Comparison of ENCODE assay signal across 17 cellular contexts in the genomic region with DNA sequence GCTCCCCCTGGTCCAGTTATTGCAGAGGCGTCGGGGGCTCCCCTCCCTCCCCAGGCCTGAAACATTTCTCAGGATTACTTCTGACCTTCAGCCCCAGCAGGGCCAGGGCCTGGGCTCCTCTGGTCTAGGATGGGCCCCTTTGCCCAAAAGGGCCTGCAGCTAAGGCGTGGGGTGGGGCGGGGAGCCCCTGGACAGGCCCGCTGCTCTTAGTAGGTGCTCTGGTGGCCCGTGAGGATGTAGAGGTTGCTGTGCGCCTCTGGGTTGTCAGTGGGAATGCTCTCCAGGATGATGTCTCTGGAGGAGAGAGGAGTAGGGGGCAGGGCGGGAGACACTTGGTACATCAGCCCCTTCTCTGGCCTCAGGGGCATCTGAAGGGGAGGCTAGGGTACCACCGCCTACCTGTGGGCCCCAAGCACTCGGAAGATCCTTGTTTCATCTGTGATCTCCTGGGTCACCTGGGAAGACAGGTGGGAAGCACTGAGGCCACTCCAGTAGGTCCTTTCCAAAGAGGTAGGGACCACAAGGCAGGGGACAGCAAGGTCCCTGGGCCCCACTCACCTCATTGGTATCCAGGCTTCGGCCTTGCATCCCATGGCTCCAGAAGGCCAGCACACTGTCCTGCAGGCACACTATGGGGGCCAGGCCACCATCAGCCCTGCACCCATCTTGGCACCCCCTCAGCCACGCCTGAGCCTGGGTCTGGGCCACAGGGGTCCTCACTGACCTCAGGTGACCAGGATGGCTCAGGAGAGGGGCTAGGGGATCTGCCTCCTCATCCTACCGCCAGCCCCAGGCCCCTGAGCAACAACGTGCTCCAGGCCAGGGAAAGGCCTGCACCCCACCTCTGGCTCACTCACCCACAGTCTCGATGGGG. TPM values are rescaled to one million over a fixed set of nuclear protein-coding genes. Genes with fewer than 3 reads are reported as not detected.
A peak's percentile ranks its signal among the peaks of the same experiment; 100 is the strongest.
DNase-seq lines count a peak whose midpoint lies in the region; ATAC-seq and TF ChIP-seq lines count a peak whose summit lies in the region.
"Had no signal": no experiment of that assay in that cellular context is flagged by ENCODE, and none has a peak within 500 bp of the region (broad histone marks: within the 10 kb centered on the region; RNA-seq: fewer than 3 reads in every experiment).

No MANE protein-coding gene starts in this region.

- H3K4me3 ChIP-seq in DND-41 (ENCODE audit: low read depth in 1 of 2, low read length in 2 of 2) (no peak overlapping the region), endodermal cell (ENCODE audit: low read length) (no peak overlapping the region), ovary (no peak overlapping the region)
- H3K4me3 ChIP-seq: HAP-1, SJCRH30 had no signal

- H3K27me3 Mint-ChIP-seq in endodermal cell (ENCODE audit: insufficient read depth), result no peaks in the 10 kb centered on the region

- no peaks in the 10 kb centered on the region for H4K20me1 ChIP-seq in DND-41 (ENCODE audit: insufficient read depth, low read length)

- POLR2A ChIA-PET in HEK293T (lab: Yijun Ruan, JAX), result interaction anchor here (0.9 kb wide), 1 partner anchor 11 kb away, joined by 4 read pairs; no protein-coding TSS in a partner anchor

- TF ChIP-seq POLR2A in ovary (IDR thresholded peaks at IDR 0.05) (no peak), erythroblast (IDR thresholded peaks at IDR 0.05; ENCODE audit: low read length) (no peak)

- no peak overlapping the region for H2AFZ ChIP-seq in DND-41 (ENCODE audit: low read depth, low read length)

- H3K9me3 Mint-ChIP-seq in endodermal cell, result no peaks in the 10 kb centered on the region
- H3K9me3 Mint-ChIP-seq: CD8-positive, alpha-beta memory T cell had no signal

- no peak for TF ChIP-seq EP300 in ovary (IDR thresholded peaks at IDR 0.05)

- ATAC-seq in DND-41 (ENCODE audit: insufficient read depth, low read depth), result no peak

- H3K27me3 ChIP-seq in DND-41 (ENCODE audit: insufficient read depth, low read length, poor library complexity) (no peaks in the 10 kb centered on the region), endodermal cell (ENCODE audit: control insufficient read depth, insufficient read depth, low read length, poor library complexity, severe bottlenecking) (no peaks in the 10 kb centered on the region), ovary (no peaks in the 10 kb centered on the region)
- H3K27me3 ChIP-seq: BE2C, SJCRH30 had no signal

- no peaks in the 10 kb centered on the region for H3K9me3 ChIP-seq in DND-41 (ENCODE audit: insufficient read depth, low read length, severe bottlenecking)
- no peaks in the 10 kb centered on the region for H3K9me3 ChIP-seq in endodermal cell (ENCODE audit: control insufficient read depth, low read length)
- no peaks in the 10 kb centered on the region for H3K9me3 ChIP-seq in ovary
- H3K9me3 ChIP-seq: BE2C, HAP-1, SJCRH30 had no signal

- no peaks in the 10 kb centered on the region for H3K4me1 Mint-ChIP-seq in endodermal cell

- TF ChIP-seq CTCF in DND-41 (IDR thresholded peaks at IDR 0.05; ENCODE audit: borderline replicate concordance, extremely low read depth, low read length, poor library complexity, severe bottlenecking) (no peak), GM13976 (IDR thresholded peaks at IDR 0.05; ENCODE audit: borderline replicate concordance, control extremely low read depth, extremely low read depth, insufficient read depth, missing control alignments) (no peak), endodermal cell (conservative IDR thresholded peaks at IDR 0.05) (no peak), ovary (IDR thresholded peaks at IDR 0.05) (no peak)

- H3K27ac Mint-ChIP-seq in endodermal cell, result peak overlapping the region; percentile 52

- intact Hi-C loops in ovary (cut with DNase I), result no loop called here

- 90 to 97% methylated on average over 5 to 15 of the region's 15 CpGs for WGBS in endodermal cell (ENCODE audit: insufficient coverage in 1 of 2, insufficient read length in 1 of 2), 2 experiments
- 84 to 90% (median 86%) methylated on average over 15 of the region's 15 CpGs for WGBS in ovary, 3 donors

- H3K36me3 Mint-ChIP-seq in endodermal cell (ENCODE audit: low read depth), result peaks cover 6% of the 10 kb centered on the region

- DNase-seq in DND-41 (no peak), GM13976 (ENCODE audit: low spot score) (peak; percentile 16), endodermal cell (no peak), ovary (peak in 3 of 5 donors; percentile 12 to 25 (median 19)), erythroblast (lab: John Stamatoyannopoulos, UW) (no peak), HEK293T (ENCODE audit: extremely low spot score) (no peak), COR-L47 (lab: John Stamatoyannopoulos, UW) (no peak)
- DNase-seq: BE2C; CD8-positive, alpha-beta memory T cell; NCI-H1417; NCI-H2029; NCI-H2171 treated with DMSO at 0.1 percent for 48 hours; NCI-H82; SJCRH30 had no signal

- H3K79me2 ChIP-seq in DND-41 (ENCODE audit: insufficient read depth, low read length), result no peaks in the 10 kb centered on the region

- no peak overlapping the region for H3K4me2 ChIP-seq in DND-41 (ENCODE audit: insufficient read depth, low read length)

- H3K4me3 Mint-ChIP-seq in endodermal cell, result no peak overlapping the region
- H3K4me3 Mint-ChIP-seq: CD8-positive, alpha-beta memory T cell had no signal

- H3K36me3 ChIP-seq in DND-41 (ENCODE audit: insufficient read depth, low read length), result no peaks in the 10 kb centered on the region
- H3K36me3 ChIP-seq in endodermal cell (ENCODE audit: control insufficient read depth, insufficient read depth, low read length), result no peaks in the 10 kb centered on the region
- H3K36me3 ChIP-seq in ovary, result no peaks in the 10 kb centered on the region
- H3K36me3 ChIP-seq: BE2C, HAP-1, SJCRH30 had no signal

- no peak overlapping the region for H3K27ac ChIP-seq in DND-41 (ENCODE audit: low read length)
- H3K27ac ChIP-seq in endodermal cell (ENCODE audit: low read depth, low read length), result no peak overlapping the region
- no peak overlapping the region for H3K27ac ChIP-seq in ovary
- H3K27ac ChIP-seq: SJCRH30 had no signal

- CTCF ChIA-PET in HEK293T (lab: Yijun Ruan, JAX), result no interaction called here

- H3K4me1 ChIP-seq in DND-41 (ENCODE audit: insufficient read depth, low read length) (no peaks in the 10 kb centered on the region), endodermal cell (ENCODE audit: control insufficient read depth, insufficient read depth, low read length) (no peaks in the 10 kb centered on the region), ovary (ENCODE audit: insufficient read depth) (no peaks in the 10 kb centered on the region)
- H3K4me1 ChIP-seq: BE2C, HAP-1, SJCRH30 had no signal

- in situ Hi-C loops in GM13976 (cut with MboI; ENCODE audit: low sequenced_read_pairs, unreplicated experiment), result no loop called here

- H3K9ac ChIP-seq in DND-41 (ENCODE audit: low read depth, low read length) (0 out of 2 replicates have a peak overlapping the region, but pooled peaks have one; percentile 15), endodermal cell (ENCODE audit: extremely low read depth, low read length, poor library complexity, severe bottlenecking) (no peak overlapping the region)

TF ChIP-seq in HEK293T, 16 proteins besides CTCF, POLR2A, EP300 and RAD21:
- no peak for TF ChIP-seq FOXM1 (IDR thresholded peaks at IDR 0.05; ENCODE audit: borderline replicate concordance)
- TF ChIP-seq HDGF (IDR thresholded peaks at IDR 0.05; ENCODE audit: borderline replicate concordance), result no peak
- no peak for TF ChIP-seq NFRKB (IDR thresholded peaks at IDR 0.05)
- TF ChIP-seq, protein P1, sequence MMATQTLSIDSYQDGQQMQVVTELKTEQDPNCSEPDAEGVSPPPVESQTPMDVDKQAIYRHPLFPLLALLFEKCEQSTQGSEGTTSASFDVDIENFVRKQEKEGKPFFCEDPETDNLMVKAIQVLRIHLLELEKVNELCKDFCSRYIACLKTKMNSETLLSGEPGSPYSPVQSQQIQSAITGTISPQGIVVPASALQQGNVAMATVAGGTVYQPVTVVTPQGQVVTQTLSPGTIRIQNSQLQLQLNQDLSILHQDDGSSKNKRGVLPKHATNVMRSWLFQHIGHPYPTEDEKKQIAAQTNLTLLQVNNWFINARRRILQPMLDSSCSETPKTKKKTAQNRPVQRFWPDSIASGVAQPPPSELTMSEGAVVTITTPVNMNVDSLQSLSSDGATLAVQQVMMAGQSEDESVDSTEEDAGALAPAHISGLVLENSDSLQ (IDR thresholded peaks at IDR 0.05), result no peak
- TF ChIP-seq SP1 (IDR thresholded peaks at IDR 0.05), result no peak
- no peak for TF ChIP-seq FOXA1 (IDR thresholded peaks at IDR 0.05)
- TF ChIP-seq ELF4 (IDR thresholded peaks at IDR 0.05), result no peak
- no peak for TF ChIP-seq BHLHE40 (IDR thresholded peaks at IDR 0.05; ENCODE audit: borderline replicate concordance)
- no peak for TF ChIP-seq ZNF384 (IDR thresholded peaks at IDR 0.05)

RNA-seq across cellular contexts. Expression of a gene that starts 11.2 kb away (rescaled TPM):
- total RNA-seq in endodermal cell, result 100 to 1,000 TPM; 331 to 399 TPM
- 250 TPM for polyA plus RNA-seq in endodermal cell (2013, experiment 1 of 2)
- 216 TPM for polyA plus RNA-seq in endodermal cell (2013, experiment 2 of 2)
- total RNA-seq in ovary, result 100 to 1,000 TPM; 231 to 380 (median 306) TPM
- 100 to 1,000 TPM; 131 to 388 TPM for polyA plus RNA-seq in ovary

RNA-seq across cellular contexts. Expression of a gene that starts 13.4 kb away (rescaled TPM):
- total RNA-seq in endodermal cell (10 to 100 TPM; 24.7 to 32.4 TPM), ovary (10 to 100 TPM in 5 of 7 donors, 1 to 10 TPM in 2; 5.6 to 15.5 (median 13.0) TPM)
- polyA plus RNA-seq in endodermal cell (2013, experiment 1 of 2), result 20.7 TPM
- polyA plus RNA-seq in endodermal cell (2013, experiment 2 of 2), result 18.3 TPM
- polyA plus RNA-seq in ovary, result 1 to 10 TPM; 2.3 to 9.9 TPM

RNA-seq across cellular contexts. Expression of a gene that starts 20.8 kb away (rescaled TPM):
- total RNA-seq in endodermal cell, result 10 to 100 TPM; 44.5 to 48.7 TPM
- polyA plus RNA-seq in endodermal cell (2013, experiment 1 of 2), result 48.7 TPM
- 44.3 TPM for polyA plus RNA-seq in endodermal cell (2013, experiment 2 of 2)
- 10 to 100 TPM; 17.5 to 28.6 (median 22.6) TPM for total RNA-seq in ovary
- polyA plus RNA-seq in ovary, result 10 to 100 TPM; 14.4 to 20.4 TPM

RNA-seq across cellular contexts. Expression of a gene that starts 29.8 kb away (rescaled TPM):
- total RNA-seq in endodermal cell (1 to 10 TPM; 1.1 to 1.2 TPM), ovary (10 to 100 TPM in 1 of 7 donors, 1 to 10 TPM in 5, under 1 TPM in 1; 0.24 to 12.0 (median 3.1) TPM)
- polyA plus RNA-seq in endodermal cell (2013, experiment 1 of 2), result 2.0 TPM
- polyA plus RNA-seq in endodermal cell (2013, experiment 2 of 2), result 1.3 TPM
- polyA plus RNA-seq in ovary, result 1 to 10 TPM; 1.9 to 6.7 TPM
- total RNA-seq: Daoy had no signal

RNA-seq across cellular contexts. Expression of a gene that starts 45.6 kb away (rescaled TPM):
- 1 to 10 TPM in 1 of 2 donors, under 1 TPM in 1; 0.86 to 1.9 TPM for total RNA-seq in endodermal cell
- polyA plus RNA-seq in endodermal cell (2013, experiment 1 of 2), result 5.0 TPM
- 3.8 TPM for polyA plus RNA-seq in endodermal cell (2013, experiment 2 of 2)
- 10 to 100 TPM in 1 of 7 donors, 1 to 10 TPM in 6; 2.1 to 18.9 (median 7.6) TPM for total RNA-seq in ovary
- 1 to 10 TPM; 7.0 to 9.0 TPM for polyA plus RNA-seq in ovary
- total RNA-seq: Daoy, NCI-H460 had no signal

Comparison
In these comparisons a context has a peak if more than half of its experiments do, and no peak if none do; other contexts are left out.
1. DNase-seq: peak in GM13976 (single experiment) and ovary (3 of 5); none in DND-41 (single experiment), endodermal cell (single experiment), erythroblast (0 of 2), HEK293T (single experiment) and COR-L47 (single experiment).